ENCODE assay signal across 34 cellular contexts in the genomic region with DNA sequence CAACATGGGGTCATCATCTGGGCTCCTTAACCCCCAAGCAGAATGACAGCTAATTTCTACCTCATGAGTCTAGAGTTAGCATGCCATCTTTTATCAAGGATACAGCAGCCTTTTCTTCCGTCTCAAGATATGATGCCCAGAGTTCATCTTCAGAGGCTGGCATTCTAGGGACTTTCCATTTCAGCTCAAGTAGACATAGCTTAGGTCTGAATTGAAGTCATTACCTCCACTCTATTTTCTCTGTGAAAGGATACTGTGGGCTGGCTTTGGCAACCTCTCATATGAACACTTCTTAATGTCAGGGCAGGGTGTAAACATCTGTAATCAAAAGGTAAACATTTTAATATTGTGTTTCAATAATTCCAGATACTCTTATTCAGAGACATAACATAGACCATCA.
"Had no signal": no experiment of that assay in that cellular context is flagged by ENCODE, and none has a peak within 500 bp of the region (broad histone marks: within the 10 kb centered on the region; RNA-seq: fewer than 3 reads in every experiment).

No MANE protein-coding gene starts in this region.

- H3K4me3 ChIP-seq: adrenal gland, breast epithelium, cardiac muscle cell, coronary artery, dorsolateral prefrontal cortex had no signal

- H3K27ac ChIP-seq: adrenal gland, breast epithelium, cardiac muscle cell, coronary artery, dorsolateral prefrontal cortex, WERI-Rb-1 had no signal

- DNase-seq: activated B cell treated with CpG ODN at 0.5 μM for 24 hours; activated CD4-positive, alpha-beta T cell treated with anti-CD3 and anti-CD28 coated beads for 48 hours; activated CD4-positive, alpha-beta T cell treated with anti-CD3 and anti-CD28 coated beads, Interleukin-2, amount 50 U/mL, for 1 hour; activated CD4-positive, alpha-beta T cell treated with anti-CD3 and anti-CD28 coated beads, Interleukin-2, amount 50 U/mL, for 48 hours; activated CD8-positive, alpha-beta memory T cell treated with anti-CD3 and anti-CD28 coated beads for 24 hours; activated CD8-positive, alpha-beta T cell treated with anti-CD3 and anti-CD28 coated beads for 36 hours; activated effector memory CD4-positive, alpha-beta T cell treated with Interleukin-2 at 50 U/mL for 16 hours; activated gamma-delta T cell treated with Interleukin-2 at 50 U/mL for 16 hours; activated naive CD4-positive, alpha-beta T cell treated with anti-CD3 and anti-CD28 coated beads, Interleukin-2, amount 50 U/mL, for 16 hours; activated naive CD4-positive, alpha-beta T cell treated with Interleukin-2 at 50 U/mL for 16 hours; activated T-cell treated with anti-CD3 and anti-CD28 coated beads, Interleukin-2, amount 50 U/mL, for 4 hours; adrenal gland; amygdala; aorta; central memory CD4-positive, alpha-beta T cell; cerebellar nuclear complex; dorsolateral prefrontal cortex; effector memory CD4-positive, alpha-beta T cell; endodermal cell; foreskin fibroblast; head of caudate nucleus; T-helper 17 cell; T1000; WERI-Rb-1 had no signal

- ATAC-seq: activated CD4-positive, CD25-positive, alpha-beta regulatory T cell treated with anti-CD3 and anti-CD28 coated beads, Interleukin-2, amount 50 U/mL, for 24 hours; activated CD8-positive, alpha-beta T cell treated with anti-CD3 and anti-CD28 coated beads for 36 hours; activated T-cell treated with anti-CD3 and anti-CD28 coated beads, Interleukin-2, amount 50 U/mL, for 4 hours; activated T-helper 17 cell treated with anti-CD3 and anti-CD28 coated beads, Interleukin-2, amount 50 U/mL, for 72 hours; esophagus mucosa; T-helper 17 cell had no signal

- H3K4me3 Mint-ChIP-seq: activated B cell treated with CpG ODN at 0.5 μM for 24 hours; activated CD8-positive, alpha-beta T cell treated with anti-CD3 and anti-CD28 coated beads for 36 hours; activated naive CD8-positive, alpha-beta T cell; activated T-cell treated with anti-CD3 and anti-CD28 coated beads, Interleukin-2, amount 50 U/mL, for 4 hours; activated T-helper 17 cell treated with anti-CD3 and anti-CD28 coated beads, Interleukin-2, amount 50 U/mL, for 72 hours; brain; dendritic cell treated with granulocyte-macrophage colony-stimulating factor and Interleukin-4, amounts not matched to agents 40 ng/mL and 50 ng/mL, for 4 days; endodermal cell; T-helper 17 cell; T-helper 2 cell treated with Interferon-gamma antibody and Interleukin-4, amounts not matched to agents 5 μg/mL and 100 μg/mL, for 36 hours had no signal

- H3K9me3 Mint-ChIP-seq: activated B cell treated with CpG ODN at 0.5 μM for 24 hours; brain; dendritic cell treated with granulocyte-macrophage colony-stimulating factor and Interleukin-4, amounts not matched to agents 40 ng/mL and 50 ng/mL, for 4 days; endodermal cell; T-helper 2 cell treated with Interferon-gamma antibody and Interleukin-4, amounts not matched to agents 5 μg/mL and 100 μg/mL, for 36 hours had no signal

- H3K36me3 ChIP-seq: adrenal gland, breast epithelium, cardiac muscle cell, WERI-Rb-1 had no signal

- H3K27ac Mint-ChIP-seq: activated B cell treated with CpG ODN at 0.5 μM for 24 hours; activated CD8-positive, alpha-beta T cell treated with anti-CD3 and anti-CD28 coated beads for 36 hours; activated naive CD8-positive, alpha-beta T cell; activated T-helper 17 cell treated with anti-CD3 and anti-CD28 coated beads, Interleukin-2, amount 50 U/mL, for 72 hours; brain; dendritic cell treated with granulocyte-macrophage colony-stimulating factor and Interleukin-4, amounts not matched to agents 40 ng/mL and 50 ng/mL, for 4 days; endodermal cell; T-helper 17 cell; T-helper 2 cell treated with Interferon-gamma antibody and Interleukin-4, amounts not matched to agents 5 μg/mL and 100 μg/mL, for 36 hours had no signal

- H3K36me3 Mint-ChIP-seq: activated naive CD8-positive, alpha-beta T cell; brain had no signal

- H3K9me3 ChIP-seq: adrenal gland, breast epithelium had no signal

- H3K4me1 Mint-ChIP-seq: activated B cell treated with CpG ODN at 0.5 μM for 24 hours; activated T-helper 17 cell treated with anti-CD3 and anti-CD28 coated beads, Interleukin-2, amount 50 U/mL, for 72 hours; brain; endodermal cell; T-helper 17 cell had no signal

- H3K27me3 ChIP-seq: adrenal gland, breast epithelium, cardiac muscle cell, dorsolateral prefrontal cortex had no signal

- H3K4me1 ChIP-seq: adrenal gland, breast epithelium had no signal

- H3K27me3 Mint-ChIP-seq: activated CD8-positive, alpha-beta T cell treated with anti-CD3 and anti-CD28 coated beads for 36 hours; activated naive CD8-positive, alpha-beta T cell; activated T-helper 17 cell treated with anti-CD3 and anti-CD28 coated beads, Interleukin-2, amount 50 U/mL, for 72 hours; dendritic cell treated with granulocyte-macrophage colony-stimulating factor and Interleukin-4, amounts not matched to agents 40 ng/mL and 50 ng/mL, for 4 days; T-helper 17 cell had no signal
